In the genomic region with DNA sequence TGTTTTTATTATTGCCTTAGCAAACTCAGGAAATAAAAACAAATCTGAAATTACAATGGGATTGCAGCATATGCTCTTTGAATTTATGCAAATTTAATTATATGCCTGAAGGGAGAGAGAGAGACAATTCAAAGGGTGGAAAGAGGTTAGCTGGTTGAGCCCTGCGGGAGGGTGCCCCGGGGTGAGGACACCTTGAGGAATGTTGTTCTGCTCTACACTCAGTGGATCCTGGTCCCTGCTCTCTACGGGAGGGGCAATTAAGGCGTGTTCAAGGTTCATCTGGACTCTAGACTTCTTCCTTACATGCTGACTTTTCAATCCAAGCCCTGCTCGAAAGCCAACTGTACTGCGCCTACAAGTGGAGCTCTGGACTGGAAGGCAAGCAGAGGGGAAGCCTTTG, we compare ENCODE assay signal across 9 cellular contexts. TPM values are rescaled to one million over a fixed set of nuclear protein-coding genes. Genes with fewer than 3 reads are reported as not detected.
A peak's percentile ranks its signal among the peaks of the same experiment; 100 is the strongest.
DNase-seq lines count a peak whose midpoint lies in the region; ATAC-seq, FAIRE-seq and TF ChIP-seq lines count a peak whose summit lies in the region.
"Not testable (repeated sequence)": the region's sequence is repeated elsewhere in the genome, so short reads cannot be mapped to it uniquely, and the experiment has no call there.
"Had no signal": no experiment of that assay in that cellular context is flagged by ENCODE, and none has a peak within 500 bp of the region (broad histone marks: within the 10 kb centered on the region; RNA-seq: fewer than 3 reads in every experiment).

No MANE protein-coding gene starts in this region.

- not testable (repeated sequence) for H2AFZ ChIP-seq in hepatocyte

- not testable (repeated sequence) for H3K4me3 ChIP-seq in DOHH2 (ENCODE audit: low read length); hepatocyte; mucosa of rectum (ENCODE audit: low read length in 2 of 2); small intestine (ENCODE audit: low read depth in 1 of 2, low read length in 2 of 2)

- H3K27me3 ChIP-seq in DOHH2 (ENCODE audit: control insufficient read depth, low read length); hepatocyte; mucosa of rectum (ENCODE audit: control insufficient read depth in 2 of 2, insufficient read depth in 2 of 2, low read length in 2 of 2); small intestine (ENCODE audit: control insufficient read depth in 2 of 2, insufficient read depth in 2 of 2, low read length in 2 of 2): not testable (repeated sequence)

- POLR2A ChIA-PET in activated naive CD8-positive, alpha-beta T cell treated with anti-CD3 and anti-CD28 coated beads, Interleukin-2, amount 10 ng/mL, durations not matched to agents 7 days and 5 days (lab: Charles Lee), result not testable (repeated sequence)

- not testable (repeated sequence) for H3K9me2 ChIP-seq in DOHH2 (replicated peaks; ENCODE audit: control insufficient read depth, low read length); hepatocyte (replicated peaks; ENCODE audit: insufficient read depth)

- 53% methylated on average over 6 of the region's 6 CpGs for WGBS in hepatocyte (ENCODE audit: low lambda C conversion rate, missing lambda C conversion rate)
- 22 to 64% (median 37%) methylated on average over 6 of the region's 6 CpGs for WGBS in small intestine, 3 donors

- H3F3A ChIP-seq in DOHH2 (ENCODE audit: control insufficient read depth, insufficient read depth), result peaks cover 13% of the 10 kb centered on the region

- not testable (repeated sequence) for FAIRE-seq in small intestine (lab: Jason Lieb, UNC)

- H3K4me1 ChIP-seq in DOHH2 (ENCODE audit: control insufficient read depth, low read length), result peaks cover 68% of the 10 kb centered on the region
- H3K4me1 ChIP-seq in hepatocyte (ENCODE audit: insufficient read depth); small intestine (ENCODE audit: control insufficient read depth in 2 of 2, insufficient read depth in 1 of 2, low read depth in 1 of 2, low read length in 1 of 2): not testable (repeated sequence)
- peaks cover 24 to 45% of the 10 kb centered on the region in 2 donors for H3K4me1 ChIP-seq in mucosa of rectum (ENCODE audit: control insufficient read depth in 2 of 2, insufficient read depth in 2 of 2, low read length in 2 of 2)

- H3K9me3 Mint-ChIP-seq in activated naive CD8-positive, alpha-beta T cell treated with anti-CD3 and anti-CD28 coated beads, Interleukin-2, amount 10 ng/mL, durations not matched to agents 7 days and 5 days, result not testable (repeated sequence)

- H4K20me1 ChIP-seq in DOHH2 (ENCODE audit: control insufficient read depth, insufficient read depth, low read depth, low read length); hepatocyte (ENCODE audit: insufficient read depth, poor library complexity, severe bottlenecking): not testable (repeated sequence)

- H3K4me3 Mint-ChIP-seq in activated naive CD8-positive, alpha-beta T cell treated with anti-CD3 and anti-CD28 coated beads, Interleukin-2, amount 10 ng/mL, durations not matched to agents 7 days and 5 days, result not testable (repeated sequence)

- not testable (repeated sequence) for H3K27ac Mint-ChIP-seq in activated naive CD8-positive, alpha-beta T cell treated with anti-CD3 and anti-CD28 coated beads, Interleukin-2, amount 10 ng/mL, durations not matched to agents 7 days and 5 days

- TF ChIP-seq CTCF in DOHH2 (IDR thresholded peaks at IDR 0.05; ENCODE audit: low read depth, low read length, poor library complexity, severe bottlenecking); hepatocyte (IDR thresholded peaks at IDR 0.05; ENCODE audit: poor library complexity): not testable (repeated sequence)

- H3K9ac ChIP-seq in mucosa of rectum (ENCODE audit: low read depth in 1 of 2, low read length in 2 of 2), result peak overlapping the region in 1 of 2 donors; percentile 14

- peak overlapping the region; percentile 18; the same call in 1 of the 2 replicates for H3K4me2 ChIP-seq in DOHH2 (ENCODE audit: low read length)
- H3K4me2 ChIP-seq in hepatocyte, result not testable (repeated sequence)

- not testable (repeated sequence) for H3K79me2 ChIP-seq in DOHH2 (ENCODE audit: control insufficient read depth, low read length); hepatocyte

- not testable (repeated sequence) for ATAC-seq in activated naive CD8-positive, alpha-beta T cell treated with anti-CD3 and anti-CD28 coated beads, Interleukin-2, amount 10 ng/mL, durations not matched to agents 7 days and 5 days (ENCODE audit: low read depth)

- H3K4me1 Mint-ChIP-seq in activated naive CD8-positive, alpha-beta T cell treated with anti-CD3 and anti-CD28 coated beads, Interleukin-2, amount 10 ng/mL, durations not matched to agents 7 days and 5 days, result not testable (repeated sequence)

- peaks cover 11% of the 10 kb centered on the region for H3K36me3 ChIP-seq in DOHH2 (ENCODE audit: control insufficient read depth, low read length)
- H3K36me3 ChIP-seq in hepatocyte (replicated peaks; ENCODE audit: insufficient read depth, low read depth); small intestine (ENCODE audit: control insufficient read depth in 2 of 2, insufficient read depth in 2 of 2, low read length in 2 of 2): not testable (repeated sequence)
- H3K36me3 ChIP-seq in mucosa of rectum (ENCODE audit: control insufficient read depth in 2 of 2, insufficient read depth in 2 of 2, low read length in 2 of 2), result peaks cover 14 to 28% of the 10 kb centered on the region in 2 donors

- H3K36me3 Mint-ChIP-seq in activated naive CD8-positive, alpha-beta T cell treated with anti-CD3 and anti-CD28 coated beads, Interleukin-2, amount 10 ng/mL, durations not matched to agents 7 days and 5 days, result not testable (repeated sequence)

- not testable (repeated sequence) for H3K27ac ChIP-seq in DOHH2 (ENCODE audit: low read depth, low read length); hepatocyte; small intestine (ENCODE audit: low read depth in 1 of 2, low read length in 1 of 2)
- peak overlapping the region; percentile 35 to 62 for H3K27ac ChIP-seq in mucosa of rectum (ENCODE audit: low read depth in 2 of 2, low read length in 2 of 2)

- DNase-seq in NCI-H146 (lab: John Stamatoyannopoulos, UW), result peak; percentile 20
- DNase-seq in NCI-H69 (lab: John Stamatoyannopoulos, UW), result peak; percentile 84
- DNase-seq in activated naive CD8-positive, alpha-beta T cell treated with anti-CD3 and anti-CD28 coated beads, Interleukin-2, amount 10 ng/mL, durations not matched to agents 7 days and 5 days, result peak; percentile 5
- DNase-seq in hepatocyte (ENCODE audit: low spot score), result peak; percentile 63
- DNase-seq in small intestine, result peak; percentile 97

- H3K9me3 ChIP-seq in DOHH2 (ENCODE audit: control insufficient read depth, insufficient read depth, low read length); hepatocyte (ENCODE audit: low read depth); mucosa of rectum (ENCODE audit: control insufficient read depth in 2 of 2, low read length in 2 of 2); small intestine (ENCODE audit: control insufficient read depth, low read depth): not testable (repeated sequence)

- not testable (repeated sequence) for H3K27me3 Mint-ChIP-seq in activated naive CD8-positive, alpha-beta T cell treated with anti-CD3 and anti-CD28 coated beads, Interleukin-2, amount 10 ng/mL, durations not matched to agents 7 days and 5 days

RNA-seq across cellular contexts. Expression of a gene that starts 46.3 kb away (rescaled TPM):
- 1 to 10 TPM; 1.6 to 3.0 TPM for total RNA-seq in activated naive CD8-positive, alpha-beta T cell treated with anti-CD3 and anti-CD28 coated beads, Interleukin-2, amount 10 ng/mL, durations not matched to agents 7 days and 5 days
- 68.9 and 89.0 TPM in 2 replicates for total RNA-seq in hepatocyte
- polyA plus RNA-seq in hepatocyte (79.9 and 85.4 TPM in 2 replicates), small intestine (10 to 100 TPM; 41.6 to 45.6 (median 42.7) TPM)

RNA-seq across cellular contexts. Expression of a gene that starts 48.1 kb away (rescaled TPM):
- 10 to 100 TPM; 31.3 to 34.1 TPM for total RNA-seq in activated naive CD8-positive, alpha-beta T cell treated with anti-CD3 and anti-CD28 coated beads, Interleukin-2, amount 10 ng/mL, durations not matched to agents 7 days and 5 days
- 0.60 TPM in 1 of 2 replicates, not detected in the other for total RNA-seq in hepatocyte
- polyA plus RNA-seq in hepatocyte (3.1 and 3.6 TPM in 2 replicates), small intestine (1 to 10 TPM; 4.0 to 5.9 (median 5.4) TPM)
- total RNA-seq: A172, H9 had no signal

Comparison
In these comparisons a context has a peak if more than half of its experiments do, and no peak if none do; other contexts are left out.
1. DNase-seq: peak in every context shown above with its lines; median percentile 97 in small intestine; 84 in NCI-H69; 63 in hepatocyte; 20 in NCI-H146; 5 in activated naive CD8-positive, alpha-beta T cell treated with anti-CD3 and anti-CD28 coated beads, Interleukin-2, amount 10 ng/mL, durations not matched to agents 7 days and 5 days.
2. RNA of a gene that starts 46.3 kb away (total RNA-seq): 68.9 to 89.0 TPM in hepatocyte; 1.6 to 3.0 TPM in activated naive CD8-positive, alpha-beta T cell treated with anti-CD3 and anti-CD28 coated beads, Interleukin-2, amount 10 ng/mL, durations not matched to agents 7 days and 5 days; every median in the first group is over 10 times any median in the second.
3. RNA of a gene that starts 48.1 kb away (total RNA-seq): 31.3 to 34.1 TPM in activated naive CD8-positive, alpha-beta T cell treated with anti-CD3 and anti-CD28 coated beads, Interleukin-2, amount 10 ng/mL, durations not matched to agents 7 days and 5 days; 0.60 TPM in hepatocyte; every median in the first group is over 10 times any median in the second.